2 cellular contexts compared by ENCODE assay signal in genomic region chr6:108797951-108798671, GRCh38.
TF ChIP-seq lines count a peak whose summit lies in the region.

No MANE protein-coding gene starts in this region.

TF ChIP-seq in IMR-90, 13 proteins besides CTCF, POLR2A, EP300 and RAD21:
- no peak for TF ChIP-seq MAZ (IDR thresholded peaks at IDR 0.05; ENCODE audit: borderline replicate concordance, low read depth, low read length)
- no peak for TF ChIP-seq USF2 (IDR thresholded peaks at IDR 0.05; ENCODE audit: low read depth, low read length)
- TF ChIP-seq RFX5 (IDR thresholded peaks at IDR 0.05; ENCODE audit: low read depth, low read length): no peak
- no peak for TF ChIP-seq CEBPB (IDR thresholded peaks at IDR 0.05; ENCODE audit: low read depth, low read length)
- no peak for TF ChIP-seq SMC3 (IDR thresholded peaks at IDR 0.05; ENCODE audit: low read depth, low read length)
- TF ChIP-seq CHD1 (IDR thresholded peaks at IDR 0.05; ENCODE audit: low read depth, low read length): no peak
- TF ChIP-seq, protein P1, sequence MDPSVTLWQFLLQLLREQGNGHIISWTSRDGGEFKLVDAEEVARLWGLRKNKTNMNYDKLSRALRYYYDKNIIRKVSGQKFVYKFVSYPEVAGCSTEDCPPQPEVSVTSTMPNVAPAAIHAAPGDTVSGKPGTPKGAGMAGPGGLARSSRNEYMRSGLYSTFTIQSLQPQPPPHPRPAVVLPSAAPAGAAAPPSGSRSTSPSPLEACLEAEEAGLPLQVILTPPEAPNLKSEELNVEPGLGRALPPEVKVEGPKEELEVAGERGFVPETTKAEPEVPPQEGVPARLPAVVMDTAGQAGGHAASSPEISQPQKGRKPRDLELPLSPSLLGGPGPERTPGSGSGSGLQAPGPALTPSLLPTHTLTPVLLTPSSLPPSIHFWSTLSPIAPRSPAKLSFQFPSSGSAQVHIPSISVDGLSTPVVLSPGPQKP (IDR thresholded peaks at IDR 0.05; ENCODE audit: borderline replicate concordance, low read depth, low read length): no peak
- TF ChIP-seq BHLHE40 (IDR thresholded peaks at IDR 0.05; ENCODE audit: low read depth, low read length): no peak
- no peak for TF ChIP-seq FOS (IDR thresholded peaks at IDR 0.05; ENCODE audit: low read depth, low read length)
- TF ChIP-seq MAFK (IDR thresholded peaks at IDR 0.05; ENCODE audit: low read depth, low read length): no peak
- no peak for TF ChIP-seq MXI1 (IDR thresholded peaks at IDR 0.05; ENCODE audit: borderline replicate concordance, low read depth, low read length)
- TF ChIP-seq RCOR1 (IDR thresholded peaks at IDR 0.05; ENCODE audit: insufficient replicate concordance, low read length): no peak
- TF ChIP-seq NFE2L2 (IDR thresholded peaks at IDR 0.05; ENCODE audit: low read depth, low read length): no peak

TF ChIP-seq in K562, 482 proteins besides CTCF, POLR2A, EP300 and RAD21:
- TF ChIP-seq OTX1 (CRISPR knock-in tag; IDR thresholded peaks at IDR 0.05) (no peak), GTF2F1 (IDR thresholded peaks at IDR 0.05; ENCODE audit: low read depth, low read length) (no peak), TOE1 (IDR thresholded peaks at IDR 0.05; ENCODE audit: borderline replicate concordance) (no peak), TOE1 (CRISPR knock-in tag; IDR thresholded peaks at IDR 0.05; ENCODE audit: borderline replicate concordance, low read depth) (no peak), DMBX1 (CRISPR knock-in tag; IDR thresholded peaks at IDR 0.05; ENCODE audit: borderline replicate concordance) (no peak), DDX20 (tag; IDR thresholded peaks at IDR 0.05; ENCODE audit: low read depth) (no peak), LARP7 (IDR thresholded peaks at IDR 0.05) (no peak), EP400 (IDR thresholded peaks at IDR 0.05) (no peak), ZNF699 (CRISPR knock-in tag; IDR thresholded peaks at IDR 0.05; ENCODE audit: insufficient replicate concordance) (no peak), NONO (IDR thresholded peaks at IDR 0.05; ENCODE audit: low read depth in 2 of 2, low read length in 1 of 2) (no peak), CEBPB (tag; IDR thresholded peaks at IDR 0.05) (no peak), E4F1 (CRISPR knock-in tag; IDR thresholded peaks at IDR 0.05; ENCODE audit: borderline replicate concordance) (no peak), ZNF445 (CRISPR knock-in tag; IDR thresholded peaks at IDR 0.05; ENCODE audit: low read depth) (no peak), CHCHD3 (CRISPR knock-in tag; IDR thresholded peaks at IDR 0.05) (no peak), RBM14 (IDR thresholded peaks at IDR 0.05; ENCODE audit: borderline replicate concordance, insufficient read depth, low read depth, low read length) (no peak), MNT (conservative IDR thresholded peaks at IDR 0.05) (no peak), E2F6 (IDR thresholded peaks at IDR 0.05; ENCODE audit: borderline replicate concordance in 1 of 2, extremely low read depth in 1 of 2, insufficient read depth in 1 of 2, insufficient read length in 1 of 2, low read depth in 1 of 2, low read length in 1 of 2, poor library complexity in 1 of 2, severe bottlenecking in 1 of 2) (no peak), MED1 (CRISPR knock-in tag; IDR thresholded peaks at IDR 0.05; ENCODE audit: borderline replicate concordance) (no peak), FOXA1 (IDR thresholded peaks at IDR 0.05; ENCODE audit: borderline replicate concordance) (no peak), SNIP1 (IDR thresholded peaks at IDR 0.05; ENCODE audit: low read depth) (no peak)
- TF ChIP-seq, protein P2, sequence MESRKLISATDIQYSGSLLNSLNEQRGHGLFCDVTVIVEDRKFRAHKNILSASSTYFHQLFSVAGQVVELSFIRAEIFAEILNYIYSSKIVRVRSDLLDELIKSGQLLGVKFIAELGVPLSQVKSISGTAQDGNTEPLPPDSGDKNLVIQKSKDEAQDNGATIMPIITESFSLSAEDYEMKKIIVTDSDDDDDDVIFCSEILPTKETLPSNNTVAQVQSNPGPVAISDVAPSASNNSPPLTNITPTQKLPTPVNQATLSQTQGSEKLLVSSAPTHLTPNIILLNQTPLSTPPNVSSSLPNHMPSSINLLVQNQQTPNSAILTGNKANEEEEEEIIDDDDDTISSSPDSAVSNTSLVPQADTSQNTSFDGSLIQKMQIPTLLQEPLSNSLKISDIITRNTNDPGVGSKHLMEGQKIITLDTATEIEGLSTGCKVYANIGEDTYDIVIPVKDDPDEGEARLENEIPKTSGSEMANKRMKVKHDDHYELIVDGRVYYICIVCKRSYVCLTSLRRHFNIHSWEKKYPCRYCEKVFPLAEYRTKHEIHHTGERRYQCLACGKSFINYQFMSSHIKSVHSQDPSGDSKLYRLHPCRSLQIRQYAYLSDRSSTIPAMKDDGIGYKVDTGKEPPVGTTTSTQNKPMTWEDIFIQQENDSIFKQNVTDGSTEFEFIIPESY (CRISPR knock-in tag; IDR thresholded peaks at IDR 0.05): no peak
